In the genomic region with DNA sequence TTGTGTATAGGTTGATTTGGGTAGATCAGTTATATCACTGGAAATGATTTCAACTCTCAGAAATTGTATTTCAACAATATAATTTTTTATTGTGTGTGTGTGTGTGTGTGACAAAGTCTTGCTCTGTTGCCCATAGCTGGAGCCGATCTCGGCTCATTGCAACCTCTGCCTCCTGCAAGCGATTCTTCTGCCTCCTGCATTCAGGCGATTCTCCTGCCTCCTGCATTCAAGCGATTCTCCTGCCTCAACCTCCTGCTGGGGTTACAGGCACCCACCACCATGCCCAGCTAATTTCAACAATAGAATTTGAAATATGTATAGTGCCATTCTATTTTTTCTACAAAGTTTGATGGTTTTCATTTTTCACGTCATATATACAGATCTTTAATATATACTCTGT, we compare ENCODE assay signal across 24 cellular contexts. TPM values are rescaled to one million over a fixed set of nuclear protein-coding genes. Genes with fewer than 3 reads are reported as not detected.
A peak's percentile ranks its signal among the peaks of the same experiment; 100 is the strongest.
DNase-seq lines count a peak whose midpoint lies in the region; ATAC-seq, FAIRE-seq and TF ChIP-seq lines count a peak whose summit lies in the region.
"Had no signal": no experiment of that assay in that cellular context is flagged by ENCODE, and none has a peak within 500 bp of the region (broad histone marks: within the 10 kb centered on the region; RNA-seq: fewer than 3 reads in every experiment).

No MANE protein-coding gene starts in this region.

- peak overlapping the region; percentile 90; the same call in 2 of the 3 replicates for H3K4me2 ChIP-seq in A549
- no peak overlapping the region; the same call in 1 of the 2 replicates for H3K4me2 ChIP-seq in PC-9

- H3K9me3 ChIP-seq in A549 (no peaks in the 10 kb centered on the region), PC-9 (ENCODE audit: insufficient read depth, low read depth) (no peaks in the 10 kb centered on the region), BE2C (no peaks in the 10 kb centered on the region)
- H3K9me3 ChIP-seq: esophagus squamous epithelium, ovary, tibial nerve had no signal

- intact Hi-C loops in PC-9 (cut with micrococcal nuclease; ENCODE audit: unreplicated experiment) = loop anchor here (1.0 to 10.0 kb wide), 2 partner anchors 21 to 56 kb away; no protein-coding TSS in a partner anchor

- POLR2A ChIA-PET in A549 (lab: Yijun Ruan, JAX) (no interaction called here), PC-9 (lab: Charles Lee; ENCODE audit: unreplicated experiment) (interaction anchor here (0.5 kb wide), 1 partner anchor 848 kb away, joined by 5 read pairs; no protein-coding TSS in a partner anchor)

- peak overlapping the region; percentile 79 for H3K27ac Mint-ChIP-seq in endothelial cell (ENCODE audit: unreplicated experiment)
- peak overlapping the region; percentile 95 for H3K27ac Mint-ChIP-seq in nephron progenitor cell
- H3K27ac Mint-ChIP-seq: activated CD4-positive, alpha-beta memory T cell treated with anti-CD3 and anti-CD28 coated beads for 36 hours had no signal

- TF ChIP-seq CTCF in A549 (IDR thresholded peaks at IDR 0.05) (no peak), PC-9 (conservative IDR thresholded peaks at IDR 0.05) (no peak), endothelial cell (IDR thresholded peaks at IDR 0.05; ENCODE audit: unreplicated experiment) (no peak), nephron progenitor cell (IDR thresholded peaks at IDR 0.05) (no peak), GM13976 (IDR thresholded peaks at IDR 0.05; ENCODE audit: borderline replicate concordance, control extremely low read depth, extremely low read depth, insufficient read depth, missing control alignments) (no peak), BE2C (IDR thresholded peaks at IDR 0.05; ENCODE audit: low read depth, low read length) (no peak)

- H3K4me3 Mint-ChIP-seq in endothelial cell (ENCODE audit: unreplicated experiment) = no peak overlapping the region
- no peak overlapping the region for H3K4me3 Mint-ChIP-seq in nephron progenitor cell
- H3K4me3 Mint-ChIP-seq: activated CD4-positive, alpha-beta memory T cell treated with anti-CD3 and anti-CD28 coated beads for 36 hours; HFFc6; T-helper 17 cell had no signal

- no peak for FAIRE-seq in A549 (lab: Jason Lieb, UNC)
- FAIRE-seq: GM12878 had no signal

- ATAC-seq in A549 = no peak
- ATAC-seq: T-helper 17 cell had no signal

- H2AFZ ChIP-seq in PC-9 = no peak overlapping the region

- DNase-seq in A549 (ENCODE audit: low read depth in 1 of 2, low spot score in 1 of 2) (no peak), PC-9 (no peak), endothelial cell (ENCODE audit: low spot score) (no peak), nephron progenitor cell (no peak), NCI-H510A treated with DMSO at 0.1 percent for 48 hours (lab: John Stamatoyannopoulos, UW) (no peak), GM13976 (ENCODE audit: low spot score) (no peak), SHP77 (lab: John Stamatoyannopoulos, UW) (no peak), BE2C (no peak)
- DNase-seq: activated CD4-positive, alpha-beta memory T cell treated with anti-CD3 and anti-CD28 coated beads for 36 hours; activated naive CD4-positive, alpha-beta T cell; activated T-cell treated with anti-CD3 and anti-CD28 coated beads for 4 hours; amniotic stem cell; esophagus squamous epithelium; HFFc6; Kasumi-1; NCI-H526 treated with DMSO at 0.1 percent for 48 hours; ovary; SHP77 treated with DMSO at 0.1 percent for 48 hours; stimulated activated naive CD4-positive, alpha-beta T cell treated with Interleukin-2 at 50 U/mL for 16 hours; T-helper 17 cell; WERI-Rb-1 had no signal

- H3K4me3 ChIP-seq in A549 (no peak overlapping the region), PC-9 (no peak overlapping the region), BE2C (ENCODE audit: low read depth, low read length) (no peak overlapping the region)
- H3K4me3 ChIP-seq: BLaER1 treated with 17β-estradiol and CSF1 and Interleukin-3, amounts not matched to agents 10 nM and 100 nM; esophagus squamous epithelium; GM12878; ovary; tibial nerve had no signal

- H4K20me1 ChIP-seq in PC-9 (ENCODE audit: insufficient read depth) = no peaks in the 10 kb centered on the region

- no peak for TF ChIP-seq EP300 in A549 (IDR thresholded peaks at IDR 0.05)

- TF ChIP-seq RAD21 in A549 (conservative IDR thresholded peaks at IDR 0.05 in 1 of 2, IDR thresholded peaks at IDR 0.05 in 1 of 2) = no peak

- in situ Hi-C loops in GM13976 (cut with MboI; ENCODE audit: low sequenced_read_pairs, unreplicated experiment) = no loop called here

- H3K79me2 ChIP-seq in PC-9 (ENCODE audit: low read depth) = peaks cover 94% of the 10 kb centered on the region

- peaks cover 2% of the 10 kb centered on the region for H3K27me3 Mint-ChIP-seq in endothelial cell (ENCODE audit: unreplicated experiment)
- H3K27me3 Mint-ChIP-seq in nephron progenitor cell (ENCODE audit: low read depth, poor library complexity) = no peaks in the 10 kb centered on the region
- H3K27me3 Mint-ChIP-seq: T-helper 17 cell had no signal

- H3F3A ChIP-seq in PC-9 (ENCODE audit: insufficient read depth, low read depth) = peaks cover 17% of the 10 kb centered on the region

- H3K4me1 Mint-ChIP-seq in endothelial cell (ENCODE audit: unreplicated experiment) (peaks cover 46% of the 10 kb centered on the region), nephron progenitor cell (peaks cover 54% of the 10 kb centered on the region)

- H3K4me1 ChIP-seq in A549 (peaks cover 29% of the 10 kb centered on the region; the same call in 2 of the 3 replicates), PC-9 (replicated peaks; ENCODE audit: insufficient read depth) (peaks cover 39% of the 10 kb centered on the region), BE2C (peaks cover 13% of the 10 kb centered on the region)

- H3K36me3 ChIP-seq in PC-9 (ENCODE audit: low read depth) (no peaks in the 10 kb centered on the region), BE2C (no peaks in the 10 kb centered on the region)
- H3K36me3 ChIP-seq: esophagus squamous epithelium, ovary, tibial nerve, WERI-Rb-1 had no signal

- H3K27me3 ChIP-seq in PC-9 (ENCODE audit: insufficient read depth, low read depth) (no peaks in the 10 kb centered on the region), BE2C (no peaks in the 10 kb centered on the region)
- H3K27me3 ChIP-seq: BLaER1 treated with 17β-estradiol and CSF1 and Interleukin-3, amounts not matched to agents 10 nM and 100 nM; esophagus squamous epithelium; ovary; tibial nerve had no signal

- BruUV-seq in PC-9 (replicated peaks; lab: Mats Ljungman, UMichigan) = TSS peak; percentile 20

- TF ChIP-seq POLR2A in A549 (IDR thresholded peaks at IDR 0.05; ENCODE audit: low read length) = no peak

- CTCF ChIA-PET in A549 (lab: Yijun Ruan, JAX) (no interaction called here), PC-9 (lab: Charles Lee) (no interaction called here)

- H3K27ac ChIP-seq in A549 = no peak overlapping the region; a peak in 1 of 6 replicates
- peak overlapping the region; percentile 95 for H3K27ac ChIP-seq in PC-9
- H3K27ac ChIP-seq: BLaER1 treated with 17β-estradiol and CSF1 and Interleukin-3, amounts not matched to agents 10 nM and 100 nM; ovary; tibial nerve; WERI-Rb-1 had no signal

- no peaks in the 10 kb centered on the region for H3K36me3 Mint-ChIP-seq in endothelial cell (ENCODE audit: low read depth, unreplicated experiment)
- H3K36me3 Mint-ChIP-seq in nephron progenitor cell (ENCODE audit: low read depth) = peaks cover 13% of the 10 kb centered on the region
- H3K36me3 Mint-ChIP-seq: activated CD4-positive, alpha-beta memory T cell treated with anti-CD3 and anti-CD28 coated beads for 36 hours had no signal

- no peaks in the 10 kb centered on the region for H3K9me2 ChIP-seq in PC-9 (ENCODE audit: insufficient read depth)

- whole genome bisulfite sequencing in A549 (ENCODE audit: missing lambda C conversion rate) = 92% methylated on average over 6 of the region's 6 CpGs

- H3K9me3 Mint-ChIP-seq in endothelial cell (ENCODE audit: unreplicated experiment) (no peaks in the 10 kb centered on the region), nephron progenitor cell (peaks cover 13% of the 10 kb centered on the region)
- H3K9me3 Mint-ChIP-seq: activated CD4-positive, alpha-beta memory T cell treated with anti-CD3 and anti-CD28 coated beads for 36 hours; HFFc6 had no signal

TF ChIP-seq in A549, 52 proteins besides CTCF, POLR2A, EP300 and RAD21 (continues in another document):
- TF ChIP-seq, protein P1, sequence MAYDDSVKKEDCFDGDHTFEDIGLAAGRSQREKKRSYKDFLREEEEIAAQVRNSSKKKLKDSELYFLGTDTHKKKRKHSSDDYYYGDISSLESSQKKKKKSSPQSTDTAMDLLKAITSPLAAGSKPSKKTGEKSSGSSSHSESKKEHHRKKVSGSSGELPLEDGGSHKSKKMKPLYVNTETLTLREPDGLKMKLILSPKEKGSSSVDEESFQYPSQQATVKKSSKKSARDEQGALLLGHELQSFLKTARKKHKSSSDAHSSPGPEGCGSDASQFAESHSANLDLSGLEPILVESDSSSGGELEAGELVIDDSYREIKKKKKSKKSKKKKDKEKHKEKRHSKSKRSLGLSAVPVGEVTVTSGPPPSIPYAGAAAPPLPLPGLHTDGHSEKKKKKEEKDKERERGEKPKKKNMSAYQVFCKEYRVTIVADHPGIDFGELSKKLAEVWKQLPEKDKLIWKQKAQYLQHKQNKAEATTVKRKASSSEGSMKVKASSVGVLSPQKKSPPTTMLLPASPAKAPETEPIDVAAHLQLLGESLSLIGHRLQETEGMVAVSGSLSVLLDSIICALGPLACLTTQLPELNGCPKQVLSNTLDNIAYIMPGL (CRISPR knock-in tag; IDR thresholded peaks at IDR 0.05; ENCODE audit: borderline replicate concordance) = no peak
- TF ChIP-seq, protein P2, sequence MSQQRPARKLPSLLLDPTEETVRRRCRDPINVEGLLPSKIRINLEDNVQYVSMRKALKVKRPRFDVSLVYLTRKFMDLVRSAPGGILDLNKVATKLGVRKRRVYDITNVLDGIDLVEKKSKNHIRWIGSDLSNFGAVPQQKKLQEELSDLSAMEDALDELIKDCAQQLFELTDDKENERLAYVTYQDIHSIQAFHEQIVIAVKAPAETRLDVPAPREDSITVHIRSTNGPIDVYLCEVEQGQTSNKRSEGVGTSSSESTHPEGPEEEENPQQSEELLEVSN (IDR thresholded peaks at IDR 0.05; ENCODE audit: borderline replicate concordance, low read depth) = no peak
- TF ChIP-seq, protein P3, sequence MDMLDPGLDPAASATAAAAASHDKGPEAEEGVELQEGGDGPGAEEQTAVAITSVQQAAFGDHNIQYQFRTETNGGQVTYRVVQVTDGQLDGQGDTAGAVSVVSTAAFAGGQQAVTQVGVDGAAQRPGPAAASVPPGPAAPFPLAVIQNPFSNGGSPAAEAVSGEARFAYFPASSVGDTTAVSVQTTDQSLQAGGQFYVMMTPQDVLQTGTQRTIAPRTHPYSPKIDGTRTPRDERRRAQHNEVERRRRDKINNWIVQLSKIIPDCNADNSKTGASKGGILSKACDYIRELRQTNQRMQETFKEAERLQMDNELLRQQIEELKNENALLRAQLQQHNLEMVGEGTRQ (IDR thresholded peaks at IDR 0.05) = no peak

RNA-seq across cellular contexts. Expression of gene AFDN, which starts 24.1 kb away (rescaled TPM):
- 33.2 and 40.8 TPM in 2 replicates for polyA plus RNA-seq in A549 (2011; rRNA removed)
- 12.6 and 14.5 TPM in 2 replicates for polyA plus RNA-seq in A549 (2012; cell fraction: cytosol; rRNA removed)
- 16.4 and 23.4 TPM in 2 replicates for polyA plus RNA-seq in A549 (2012; cell fraction: nucleus; rRNA removed)
- 17.5 to 19.3 TPM (median 18.6 TPM) in 3 replicates for polyA plus RNA-seq in A549 (2017; fragmentation: RNase III; extraction: RNeasy Plus Mini Kit Qiagen cat#74134 plus additional on column Dnase treatment)
- polyA minus RNA-seq in A549 (2011; rRNA and poly(A)+ RNA removed) = 43.8 and 44.1 TPM in 2 replicates
- total RNA-seq in PC-9 (2021) = 101 and 108 TPM in 2 replicates
- total RNA-seq in endothelial cell (ENCODE audit: unreplicated experiment) = 306 TPM
- polyA plus RNA-seq in BE2C (2012; ENCODE audit: insufficient read depth, insufficient read length, low read depth) = 69.0 TPM
